11 cellular contexts compared by ENCODE assay signal in genomic region chr2:166106431-166107015, GRCh38. TPM values are rescaled to one million over a fixed set of nuclear protein-coding genes. Genes with fewer than 3 reads are reported as not detected.
DNase-seq lines count a peak whose midpoint lies in the region; TF ChIP-seq lines count a peak whose summit lies in the region.
"Had no signal": no experiment of that assay in that cellular context is flagged by ENCODE, and none has a peak within 500 bp of the region (broad histone marks: within the 10 kb centered on the region; RNA-seq: fewer than 3 reads in every experiment).

No MANE protein-coding gene starts in this region.

- peak; percentile 46 for TF ChIP-seq CTCF in GM12873 (IDR thresholded peaks at IDR 0.05; ENCODE audit: insufficient read depth, low read depth, low read length, missing control alignments)
- peak; percentile 65 for TF ChIP-seq CTCF in nephron progenitor cell (IDR thresholded peaks at IDR 0.05)

- peaks cover 18% of the 10 kb centered on the region for H3K9me3 Mint-ChIP-seq in nephron progenitor cell
- H3K9me3 Mint-ChIP-seq in activated CD4-positive, alpha-beta memory T cell treated with anti-CD3 and anti-CD28 coated beads, Interleukin-2, amount 10 ng/mL, durations not matched to agents 7 days and 5 days = peaks cover 3% of the 10 kb centered on the region

- H3K27me3 Mint-ChIP-seq in nephron progenitor cell (ENCODE audit: low read depth, poor library complexity) = no peaks in the 10 kb centered on the region
- no peaks in the 10 kb centered on the region for H3K27me3 Mint-ChIP-seq in activated CD4-positive, alpha-beta memory T cell treated with anti-CD3 and anti-CD28 coated beads, Interleukin-2, amount 10 ng/mL, durations not matched to agents 7 days and 5 days
- H3K27me3 Mint-ChIP-seq: naive B cell had no signal

- CTCF ChIA-PET in activated CD4-positive, alpha-beta memory T cell treated with anti-CD3 and anti-CD28 coated beads, Interleukin-2, amount 10 ng/mL, durations not matched to agents 7 days and 5 days (lab: Charles Lee) = interaction anchor here (0.8 kb wide), 1 partner anchor 9 kb away, joined by 3 read pairs; no protein-coding TSS in a partner anchor

- no peaks in the 10 kb centered on the region for H3K4me1 Mint-ChIP-seq in nephron progenitor cell
- H3K4me1 Mint-ChIP-seq in activated CD4-positive, alpha-beta memory T cell treated with anti-CD3 and anti-CD28 coated beads, Interleukin-2, amount 10 ng/mL, durations not matched to agents 7 days and 5 days = no peaks in the 10 kb centered on the region

- TF ChIP-seq RAD21 in Ishikawa (IDR thresholded peaks at IDR 0.05; ENCODE audit: low read depth) = peak; percentile 67

- no peak for TF ChIP-seq EP300 in Ishikawa (IDR thresholded peaks at IDR 0.05; ENCODE audit: borderline replicate concordance)

- POLR2A ChIA-PET in activated CD4-positive, alpha-beta memory T cell treated with anti-CD3 and anti-CD28 coated beads, Interleukin-2, amount 10 ng/mL, durations not matched to agents 7 days and 5 days (lab: Charles Lee) = no interaction called here

- peak; percentile 7 for DNase-seq in UCSD-AML1 (lab: John Stamatoyannopoulos, UW; ENCODE audit: unreplicated experiment)
- DNase-seq in nephron progenitor cell = peak; percentile 12
- DNase-seq in activated CD4-positive, alpha-beta memory T cell treated with anti-CD3 and anti-CD28 coated beads, Interleukin-2, amount 10 ng/mL, durations not matched to agents 7 days and 5 days = no peak
- no peak for DNase-seq in SHP77 (lab: John Stamatoyannopoulos, UW)
- no peak for DNase-seq in activated T-cell treated with anti-CD3 and anti-CD28 coated beads for 4 hours
- no peak for DNase-seq in GDM1 (lab: John Stamatoyannopoulos, UW)
- DNase-seq: anterior cingulate cortex, naive B cell had no signal

- H3K4me3 Mint-ChIP-seq in nephron progenitor cell = no peak overlapping the region
- no peak overlapping the region for H3K4me3 Mint-ChIP-seq in activated CD4-positive, alpha-beta memory T cell treated with anti-CD3 and anti-CD28 coated beads, Interleukin-2, amount 10 ng/mL, durations not matched to agents 7 days and 5 days
- H3K4me3 Mint-ChIP-seq: naive B cell had no signal

- no peak overlapping the region for H3K27ac Mint-ChIP-seq in nephron progenitor cell
- no peak overlapping the region for H3K27ac Mint-ChIP-seq in activated CD4-positive, alpha-beta memory T cell treated with anti-CD3 and anti-CD28 coated beads, Interleukin-2, amount 10 ng/mL, durations not matched to agents 7 days and 5 days
- H3K27ac Mint-ChIP-seq: naive B cell had no signal

- no peaks in the 10 kb centered on the region for H3K36me3 Mint-ChIP-seq in nephron progenitor cell (ENCODE audit: low read depth)
- no peaks in the 10 kb centered on the region for H3K36me3 Mint-ChIP-seq in activated CD4-positive, alpha-beta memory T cell treated with anti-CD3 and anti-CD28 coated beads, Interleukin-2, amount 10 ng/mL, durations not matched to agents 7 days and 5 days (ENCODE audit: low read depth)
- H3K36me3 Mint-ChIP-seq: naive B cell had no signal

TF ChIP-seq in Ishikawa, 13 proteins besides CTCF, POLR2A, EP300 and RAD21:
- TF ChIP-seq NFIC (IDR thresholded peaks at IDR 0.05) (no peak), EGR1 (IDR thresholded peaks at IDR 0.05) (no peak), YY1 (IDR thresholded peaks at IDR 0.05; ENCODE audit: low read depth) (no peak)
- TF ChIP-seq, protein P1, sequence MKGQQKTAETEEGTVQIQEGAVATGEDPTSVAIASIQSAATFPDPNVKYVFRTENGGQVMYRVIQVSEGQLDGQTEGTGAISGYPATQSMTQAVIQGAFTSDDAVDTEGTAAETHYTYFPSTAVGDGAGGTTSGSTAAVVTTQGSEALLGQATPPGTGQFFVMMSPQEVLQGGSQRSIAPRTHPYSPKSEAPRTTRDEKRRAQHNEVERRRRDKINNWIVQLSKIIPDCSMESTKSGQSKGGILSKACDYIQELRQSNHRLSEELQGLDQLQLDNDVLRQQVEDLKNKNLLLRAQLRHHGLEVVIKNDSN (IDR thresholded peaks at IDR 0.05) = no peak

RNA-seq across cellular contexts. Expression of gene SCN1A, which starts 21.3 kb away (rescaled TPM):
- not detected for total RNA-seq in activated CD4-positive, alpha-beta memory T cell treated with anti-CD3 and anti-CD28 coated beads, Interleukin-2, amount 10 ng/mL, durations not matched to agents 7 days and 5 days
- total RNA-seq: suprapubic skin had no signal

Comparison
In these comparisons a context has a peak if more than half of its experiments do, and no peak if none do; other contexts are left out.
1. DNase-seq: peak in UCSD-AML1 (single experiment) and nephron progenitor cell (single experiment); none in activated CD4-positive, alpha-beta memory T cell treated with anti-CD3 and anti-CD28 coated beads, Interleukin-2, amount 10 ng/mL, durations not matched to agents 7 days and 5 days (single experiment), SHP77 (0 of 2), activated T-cell treated with anti-CD3 and anti-CD28 coated beads for 4 hours (single experiment) and GDM1 (single experiment).